ENCODE assay signal across 17 cellular contexts in the genomic region with DNA sequence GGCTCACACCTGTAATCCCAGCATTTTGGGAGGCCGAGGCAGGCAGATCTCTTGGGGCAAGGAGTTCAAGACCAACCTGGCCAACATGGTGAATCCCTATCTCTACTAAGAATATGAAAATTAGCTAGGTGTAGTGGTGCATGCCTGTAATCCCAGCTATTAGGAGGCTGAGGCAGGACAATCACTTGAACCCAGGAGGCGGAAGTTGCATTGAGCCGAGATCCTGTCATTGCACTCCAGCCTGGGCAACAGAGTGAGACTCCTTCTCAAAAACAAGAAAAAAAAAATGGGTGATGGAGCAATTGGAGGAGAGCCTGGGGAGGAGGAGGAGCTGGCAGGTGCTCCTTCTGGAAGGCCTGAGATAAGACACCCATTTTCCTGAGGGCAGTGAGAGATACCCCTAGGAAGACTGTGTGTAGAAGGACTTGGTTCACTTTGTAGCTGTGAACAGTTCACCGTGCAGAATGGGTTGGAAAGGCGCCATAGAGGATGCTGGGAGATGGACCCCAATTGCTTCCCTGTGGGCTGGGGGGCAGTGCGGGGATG. TPM values are rescaled to one million over a fixed set of nuclear protein-coding genes. Genes with fewer than 3 reads are reported as not detected.
DNase-seq lines count a peak whose midpoint lies in the region; ATAC-seq and TF ChIP-seq lines count a peak whose summit lies in the region.
"Had no signal": no experiment of that assay in that cellular context is flagged by ENCODE, and none has a peak within 500 bp of the region (broad histone marks: within the 10 kb centered on the region; RNA-seq: fewer than 3 reads in every experiment).

No MANE protein-coding gene starts in this region.

- ATAC-seq in GM19395 (IDR thresholded peaks at IDR 0.05; ENCODE audit: unreplicated experiment): no peak

- TF ChIP-seq POLR2A in esophagus squamous epithelium (IDR thresholded peaks at IDR 0.05): no peak

- CTCF ChIA-PET in CD8-positive, alpha-beta memory T cell (lab: Charles Lee): interaction anchor here (1.1 to 3.4 kb wide), 3 partner anchors 9 to 266 kb away, joined by 3 to 25 read pairs (median 4); a partner anchor contains a TSS
- CTCF ChIA-PET in RWPE1 (lab: Yijun Ruan, JAX): interaction anchor here (0.7 kb wide), 1 partner anchor 11 kb away, joined by 4 read pairs; no protein-coding TSS in a partner anchor

- peak overlapping the region in 1 of 8 donors; percentile 49 for H3K27ac Mint-ChIP-seq in CD8-positive, alpha-beta memory T cell

- WGBS in esophagus squamous epithelium, 2 donors: 70 to 82% methylated on average over 4 to 6 of the region's 6 CpGs

- H3K9me3 ChIP-seq in CD8-positive, alpha-beta memory T cell (ENCODE audit: low read length): no peaks in the 10 kb centered on the region
- H3K9me3 ChIP-seq in esophagus squamous epithelium (no peaks in the 10 kb centered on the region), parathyroid adenoma (ENCODE audit: control insufficient read depth, low read length) (no peaks in the 10 kb centered on the region)

- peaks cover 10% of the 10 kb centered on the region for H3K4me1 ChIP-seq in CD8-positive, alpha-beta memory T cell (ENCODE audit: insufficient read depth, low read length)
- H3K4me1 ChIP-seq in esophagus squamous epithelium (peaks cover 0 to 20% (median 8%) of the 10 kb centered on the region in 3 donors), parathyroid adenoma (no peaks in the 10 kb centered on the region)

- no peak overlapping the region for H3K9ac ChIP-seq in parathyroid adenoma

- H3K4me1 Mint-ChIP-seq in CD8-positive, alpha-beta memory T cell: peaks cover 7 to 21% (median 8%) of the 10 kb centered on the region in 3 donors

- TF ChIP-seq CTCF in RWPE1 (conservative IDR thresholded peaks at IDR 0.05; ENCODE audit: low read depth) (no peak), esophagus squamous epithelium (IDR thresholded peaks at IDR 0.05) (no peak), parathyroid adenoma (IDR thresholded peaks at IDR 0.05) (no peak)

- peak overlapping the region; percentile 51 for H3K27ac ChIP-seq in CD8-positive, alpha-beta memory T cell (ENCODE audit: low read depth, low read length)
- H3K27ac ChIP-seq in RWPE1 (peak overlapping the region; percentile 45), esophagus squamous epithelium (peak overlapping the region; percentile 33 to 49 (median 42)), parathyroid adenoma (no peak overlapping the region)

- no peak overlapping the region for H3K4me3 ChIP-seq in CD8-positive, alpha-beta memory T cell (ENCODE audit: low read length)
- H3K4me3 ChIP-seq in esophagus squamous epithelium (peak overlapping the region in 1 of 4 donors; percentile 18), parathyroid adenoma (ENCODE audit: low read depth, low read length) (no peak overlapping the region)

- H3K4me2 ChIP-seq in parathyroid adenoma (ENCODE audit: low read length): no peak overlapping the region

- no peak overlapping the region for H3K4me3 Mint-ChIP-seq in CD8-positive, alpha-beta memory T cell

- H3K27me3 Mint-ChIP-seq in CD8-positive, alpha-beta memory T cell: no peaks in the 10 kb centered on the region

- H2AFZ ChIP-seq in parathyroid adenoma: peak overlapping the region; percentile 24

- intact Hi-C loops in esophagus squamous epithelium (cut with DNase I): loop anchor here (5.0 kb wide), 1 partner anchor 145 kb away; a partner anchor contains a TSS

- no peaks in the 10 kb centered on the region for H3K36me3 ChIP-seq in CD8-positive, alpha-beta memory T cell (ENCODE audit: insufficient read depth, low read length)
- H3K36me3 ChIP-seq in esophagus squamous epithelium: no peaks in the 10 kb centered on the region
- no peaks in the 10 kb centered on the region for H3K36me3 ChIP-seq in parathyroid adenoma (ENCODE audit: control insufficient read depth, insufficient read depth, low read length)

- no peaks in the 10 kb centered on the region for H3K79me2 ChIP-seq in parathyroid adenoma

- no peak for DNase-seq in CD8-positive, alpha-beta memory T cell
- DNase-seq in RWPE1 (ENCODE audit: low spot score): no peak
- DNase-seq in esophagus squamous epithelium (lab: John Stamatoyannopoulos, UW): no peak
- DNase-seq in activated CD4-positive, alpha-beta T cell treated with anti-CD3 and anti-CD28 coated beads, Interleukin-2, amount 50 U/mL, for 1 hour: no peak
- DNase-seq in stimulated activated CD4-positive, alpha-beta T cell treated with anti-CD3 and anti-CD28 coated beads, Interleukin-4, amount 100 ng/mL, for 1 hour: no peak
- DNase-seq in activated T-cell treated with anti-CD3 and anti-CD28 coated beads, Interleukin-2, amount 50 U/mL, for 1 hour: no peak
- DNase-seq: activated CD8-positive, alpha-beta memory T cell treated with anti-CD3 and anti-CD28 coated beads, Interleukin-2, amount 50 U/mL, for 4 hours; activated naive CD4-positive, alpha-beta T cell treated with Interleukin-2 at 50 U/mL for 16 hours; effector CD4-positive, alpha-beta T cell; hippocampal formation; Kasumi-1; NCI-H1436; NCI-H2227 treated with DMSO at 0.1 percent for 48 hours; NK-92 treated with Interleukin-12 subunit alpha and Interleukin-12 subunit beta, amount 100 ng/mL, for 24 hours; Right ventricle myocardium superior had no signal

- peaks cover 0 to 2% (median 0%) of the 10 kb centered on the region in 3 donors for H3K36me3 Mint-ChIP-seq in CD8-positive, alpha-beta memory T cell

- H3K9me3 Mint-ChIP-seq in CD8-positive, alpha-beta memory T cell: no peaks in the 10 kb centered on the region

- POLR2A ChIA-PET in CD8-positive, alpha-beta memory T cell (lab: Charles Lee): no interaction called here
- POLR2A ChIA-PET in RWPE1 (lab: Yijun Ruan, JAX; ENCODE audit: low non-redundant PET): no interaction called here

- H3K27me3 ChIP-seq in CD8-positive, alpha-beta memory T cell (ENCODE audit: insufficient read depth, low read length, poor library complexity, severe bottlenecking): no peaks in the 10 kb centered on the region
- H3K27me3 ChIP-seq in esophagus squamous epithelium: no peaks in the 10 kb centered on the region
- H3K27me3 ChIP-seq in parathyroid adenoma (ENCODE audit: control insufficient read depth, insufficient read depth, low read length): no peaks in the 10 kb centered on the region

RNA-seq across cellular contexts. Expression of a gene that starts 8.7 kb away (rescaled TPM):
- total RNA-seq in CD8-positive, alpha-beta memory T cell: 10 to 100 TPM; 69.2 to 71.3 TPM
- 0.51 TPM for polyA plus RNA-seq in CD8-positive, alpha-beta memory T cell
- 10 to 100 TPM; 21.4 to 35.4 (median 28.5) TPM for total RNA-seq in esophagus squamous epithelium

RNA-seq across cellular contexts. Expression of a gene that starts 14.4 kb away (rescaled TPM):
- total RNA-seq in CD8-positive, alpha-beta memory T cell: under 1 TPM; 0.44 to 0.48 TPM
- polyA plus RNA-seq in CD8-positive, alpha-beta memory T cell: not detected
- 1 to 10 TPM in 1 of 4 donors, under 1 TPM in 1, not detected in 2; 0.38 to 1.3 TPM for total RNA-seq in esophagus squamous epithelium

RNA-seq across cellular contexts. Expression of a gene that starts 26.6 kb away (rescaled TPM):
- total RNA-seq in CD8-positive, alpha-beta memory T cell: 10 to 100 TPM; 15.7 to 16.6 TPM
- 29.9 TPM for polyA plus RNA-seq in CD8-positive, alpha-beta memory T cell
- 10 to 100 TPM; 14.7 to 30.3 (median 24.1) TPM for total RNA-seq in esophagus squamous epithelium
